Comparison of ENCODE assay signal across 8 cellular contexts in the genomic region with DNA sequence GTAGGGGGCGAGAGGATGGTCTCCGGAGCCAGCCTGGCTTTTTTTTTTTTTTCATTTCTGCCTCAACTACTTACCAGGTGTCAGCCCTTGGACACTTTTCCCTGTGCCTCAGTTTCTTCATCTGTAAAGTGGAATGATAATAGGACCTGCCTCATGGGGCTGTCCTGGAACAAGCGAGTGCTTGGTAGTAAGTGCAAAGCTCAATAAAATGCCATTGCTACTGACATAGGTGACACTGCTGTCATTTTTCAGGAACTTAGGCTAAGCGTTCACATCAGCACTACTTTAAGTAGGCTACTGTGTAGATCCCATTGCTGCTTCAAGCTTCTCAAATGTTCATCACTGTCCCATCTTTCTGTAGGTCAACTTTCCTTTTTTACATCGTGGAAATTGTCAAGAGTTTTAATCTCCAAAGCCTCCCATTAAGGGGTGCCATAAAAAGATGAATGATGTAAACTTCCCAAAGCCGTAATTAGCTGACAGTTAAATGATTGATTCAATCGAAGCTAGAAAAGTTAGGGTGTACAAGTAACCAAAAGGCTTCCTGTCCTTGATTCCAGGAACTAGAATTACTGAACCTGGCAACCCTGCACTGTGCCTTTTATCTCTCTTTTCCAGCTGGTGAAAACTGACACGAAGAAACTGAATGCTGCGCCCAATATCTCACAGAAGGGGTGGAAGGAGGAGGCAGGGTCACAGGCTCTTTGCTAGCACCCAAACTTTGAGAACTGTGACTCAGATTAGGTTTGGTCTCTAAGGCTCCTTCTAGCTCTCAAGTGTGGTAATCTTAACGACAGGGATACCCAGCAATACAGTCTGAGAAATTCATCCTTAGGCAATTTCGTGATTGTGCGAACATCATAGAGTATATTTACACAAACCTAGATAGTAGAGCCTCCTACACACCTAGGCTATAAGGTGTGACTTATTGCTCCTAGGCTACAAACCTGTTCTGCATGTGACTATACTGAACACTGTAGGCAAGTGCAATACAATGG. TPM values are rescaled to one million over a fixed set of nuclear protein-coding genes. Genes with fewer than 3 reads are reported as not detected.
DNase-seq lines count a peak whose midpoint lies in the region; ATAC-seq and TF ChIP-seq lines count a peak whose summit lies in the region.

No MANE protein-coding gene starts in this region.

- peak overlapping the region; percentile 78 for H3K27ac Mint-ChIP-seq in activated naive CD8-positive, alpha-beta T cell treated with anti-CD3 and anti-CD28 coated beads, Interleukin-2, amount 50 U/mL, for 24 hours

- DNase-seq in DMS53 treated with DMSO at 0.1 percent for 48 hours (lab: John Stamatoyannopoulos, UW; ENCODE audit: unreplicated experiment) (peak; percentile 29), KG1 (lab: John Stamatoyannopoulos, UW) (peak; percentile 90), spleen (no peak), NCI-H2081 treated with DMSO at 0.1 percent for 48 hours (lab: John Stamatoyannopoulos, UW) (no peak)
- DNase-seq in activated naive CD8-positive, alpha-beta T cell treated with anti-CD3 and anti-CD28 coated beads, Interleukin-2, amount 50 U/mL, for 24 hours, result no peak

- H3K9me3 Mint-ChIP-seq in activated naive CD8-positive, alpha-beta T cell treated with anti-CD3 and anti-CD28 coated beads, Interleukin-2, amount 50 U/mL, for 24 hours, result peaks cover 11% of the 10 kb centered on the region

- no peaks in the 10 kb centered on the region for H3K27me3 ChIP-seq in spleen (replicated peaks in 1 of 7)

- no peak for TF ChIP-seq CTCF in spleen (IDR thresholded peaks at IDR 0.05 in 8 of 11, conservative IDR thresholded peaks at IDR 0.05 in 3 of 11)

- ATAC-seq in activated naive CD8-positive, alpha-beta T cell treated with anti-CD3 and anti-CD28 coated beads, Interleukin-2, amount 50 U/mL, for 24 hours, result peak; percentile 53
- ATAC-seq in HG02763 (IDR thresholded peaks at IDR 0.05; ENCODE audit: unreplicated experiment), result no peak
- ATAC-seq in GM21423 (IDR thresholded peaks at IDR 0.05; ENCODE audit: unreplicated experiment), result no peak

- H3K36me3 Mint-ChIP-seq in activated naive CD8-positive, alpha-beta T cell treated with anti-CD3 and anti-CD28 coated beads, Interleukin-2, amount 50 U/mL, for 24 hours (ENCODE audit: low read depth), result no peaks in the 10 kb centered on the region

- TF ChIP-seq POLR2A in spleen (IDR thresholded peaks at IDR 0.05), result no peak

- H3K4me1 ChIP-seq in spleen, result peaks cover 11 to 60% (median 34%) of the 10 kb centered on the region in 6 donors

- intact Hi-C loops in spleen (cut with DNase I; ENCODE audit: low total_unique reads), result no loop called here

- no peaks in the 10 kb centered on the region for H3K36me3 ChIP-seq in spleen

- H3K27ac ChIP-seq in spleen, result peak overlapping the region; percentile 85 to 97 (median 95)

- H3K9me3 ChIP-seq in iPS-18c (ENCODE audit: control insufficient read depth, insufficient read depth, low read length), result no peaks in the 10 kb centered on the region
- H3K9me3 ChIP-seq in spleen, result peaks cover 0 to 12% (median 9%) of the 10 kb centered on the region in 8 donors

- H3K4me3 ChIP-seq in iPS-18c (ENCODE audit: insufficient read depth, low read depth, low read length), result peak overlapping the region; percentile 76
- H3K4me3 ChIP-seq in spleen, result peak overlapping the region; percentile 77 to 96 (median 88)

- peak overlapping the region; percentile 86 for H3K4me3 Mint-ChIP-seq in activated naive CD8-positive, alpha-beta T cell treated with anti-CD3 and anti-CD28 coated beads, Interleukin-2, amount 50 U/mL, for 24 hours

- peaks cover 50% of the 10 kb centered on the region for H3K4me1 Mint-ChIP-seq in activated naive CD8-positive, alpha-beta T cell treated with anti-CD3 and anti-CD28 coated beads, Interleukin-2, amount 50 U/mL, for 24 hours

- peaks cover 4% of the 10 kb centered on the region for H3K27me3 Mint-ChIP-seq in activated naive CD8-positive, alpha-beta T cell treated with anti-CD3 and anti-CD28 coated beads, Interleukin-2, amount 50 U/mL, for 24 hours

- 9 to 19% (median 13%) methylated on average over 12 of the region's 12 CpGs for WGBS in spleen, 5 donors

RNA-seq across cellular contexts. Expression of a gene that starts 0.9 kb away (rescaled TPM):
- total RNA-seq in spleen, result 10 to 100 TPM; 35.4 to 51.7 (median 43.8) TPM
- polyA plus RNA-seq in spleen, result 10 to 100 TPM; 11.0 to 13.9 (median 13.6) TPM

Comparison
In these comparisons a context has a peak if more than half of its experiments do, and no peak if none do; other contexts are left out.
1. DNase-seq: peak in DMS53 treated with DMSO at 0.1 percent for 48 hours (single experiment) and KG1 (single experiment); none in activated naive CD8-positive, alpha-beta T cell treated with anti-CD3 and anti-CD28 coated beads, Interleukin-2, amount 50 U/mL, for 24 hours (single experiment), spleen (single experiment) and NCI-H2081 treated with DMSO at 0.1 percent for 48 hours (single experiment).